22 cellular contexts compared by ENCODE assay signal in genomic region chr2:147345246-147345645, GRCh38.
DNase-seq lines count a peak whose midpoint lies in the region; ATAC-seq, FAIRE-seq and TF ChIP-seq lines count a peak whose summit lies in the region.
"Had no signal": no experiment of that assay in that cellular context is flagged by ENCODE, and none has a peak within 500 bp of the region (broad histone marks: within the 10 kb centered on the region; RNA-seq: fewer than 3 reads in every experiment).

No MANE protein-coding gene starts in this region.

- 60 to 77% methylated on average over 1 of the region's 1 CpG for WGBS in GM23248 (ENCODE audit: low coverage in 1 of 2, low lambda C conversion rate in 2 of 2, missing lambda C conversion rate in 2 of 2), 2 experiments
- 90 to 98% methylated on average over 1 of the region's 1 CpG for WGBS in testis, 2 donors

- no peak overlapping the region for H3K4me2 ChIP-seq in GM23248 (ENCODE audit: unreplicated experiment)

- H3K27me3 ChIP-seq in GM23248 (replicated peaks; ENCODE audit: insufficient read depth) (no peaks in the 10 kb centered on the region; the same call in 1 of the 2 replicates), MG63 (no peaks in the 10 kb centered on the region), testis (no peaks in the 10 kb centered on the region)
- H3K27me3 ChIP-seq: ovary had no signal

- no peaks in the 10 kb centered on the region for H3K9me3 ChIP-seq in GM23248 (ENCODE audit: low read depth)
- peaks cover 7% of the 10 kb centered on the region; the same call in 1 of the 2 replicates for H3K9me3 ChIP-seq in MG63
- H3K9me3 ChIP-seq in mucosa of descending colon = peaks cover 8% of the 10 kb centered on the region
- no peaks in the 10 kb centered on the region for H3K9me3 ChIP-seq in testis
- H3K9me3 ChIP-seq: ovary had no signal

- in situ Hi-C loops in GM23248 (cut with MboI) = loop anchor here (25.0 kb wide), 1 partner anchor 433 kb away; no protein-coding TSS in a partner anchor

- no peak for TF ChIP-seq CTCF in mucosa of descending colon (IDR thresholded peaks at IDR 0.05)
- TF ChIP-seq CTCF in D721Med (IDR thresholded peaks at IDR 0.05; ENCODE audit: insufficient read depth, missing control alignments) = no peak
- TF ChIP-seq CTCF in testis (IDR thresholded peaks at IDR 0.05) = no peak

- no peak overlapping the region for H3K9ac ChIP-seq in GM23248

- no peak for TF ChIP-seq POLR2A in testis (IDR thresholded peaks at IDR 0.05)

- H2AFZ ChIP-seq in GM23248 = no peak overlapping the region

- DNase-seq in GM23248 = peak; percentile 58
- DNase-seq in MG63 = peak; percentile 44
- peak; percentile 12 for DNase-seq in epithelial cell of prostate (ENCODE audit: low read depth, low spot score)
- peak in 1 of 3 donors; percentile 9 for DNase-seq in mucosa of descending colon
- DNase-seq in D721Med (ENCODE audit: insufficient read length, low spot score) = no peak
- no peak for DNase-seq in testis
- DNase-seq: activated CD4-positive, alpha-beta T cell treated with anti-CD3 and anti-CD28 coated beads for 1 hour; COR-L47; hippocampal formation; natural killer cell; NCI-H187; NCI-H82; ovary; stimulated activated CD4-positive, alpha-beta T cell treated with anti-CD3 and anti-CD28 coated beads, Interleukin-1b, Interleukin-23, amount 100 ng/mL, for 48 hours; stimulated activated naive CD8-positive, alpha-beta T cell treated with anti-CD3 and anti-CD28 coated beads, Interleukin-15, Interleukin-2, amounts not matched to agents 100 U/mL and 50 U/mL, for 24 hours; T-helper 9 cell had no signal

- intact Hi-C loops in mucosa of descending colon (cut with DNase I, micrococcal nuclease) = no loop called here
- intact Hi-C loops in testis (cut with DNase I; ENCODE audit: low total_unique reads) = no loop called here

- H3K9me2 ChIP-seq in GM23248 (ENCODE audit: insufficient read depth) = no peaks in the 10 kb centered on the region

- no peak for FAIRE-seq in D721Med (lab: Jason Lieb, UNC)
- FAIRE-seq: G401.6, GM19239 had no signal

- H3K36me3 ChIP-seq in GM23248 (ENCODE audit: low read depth) (no peaks in the 10 kb centered on the region), MG63 (no peaks in the 10 kb centered on the region), mucosa of descending colon (ENCODE audit: low read depth) (no peaks in the 10 kb centered on the region), testis (ENCODE audit: low read depth, missing control alignments) (no peaks in the 10 kb centered on the region)
- H3K36me3 ChIP-seq: ovary had no signal

- no peaks in the 10 kb centered on the region for H3K4me1 ChIP-seq in GM23248 (ENCODE audit: insufficient read depth)
- H3K4me1 ChIP-seq in mucosa of descending colon (ENCODE audit: low read depth) = no peaks in the 10 kb centered on the region
- H3K4me1 ChIP-seq in testis = no peaks in the 10 kb centered on the region

- H3K79me2 ChIP-seq in GM23248 (ENCODE audit: insufficient read depth) = no peaks in the 10 kb centered on the region

- H4K20me1 ChIP-seq in GM23248 (ENCODE audit: insufficient read depth) = no peaks in the 10 kb centered on the region; the same call in 1 of the 2 replicates

- H3K4me3 ChIP-seq in GM23248 (no peak overlapping the region), MG63 (no peak overlapping the region), mucosa of descending colon (no peak overlapping the region), testis (no peak overlapping the region)
- H3K4me3 ChIP-seq: ovary had no signal

- H3F3A ChIP-seq in GM23248 (ENCODE audit: insufficient read depth) = 0 out of 2 replicates have a peak, but pooled peaks cover 4% of the 10 kb centered on the region

- peak; percentile 97 for ATAC-seq in mucosa of descending colon
- ATAC-seq in GM18907 (IDR thresholded peaks at IDR 0.05; ENCODE audit: unreplicated experiment) = no peak
- no peak for ATAC-seq in HG03097 (IDR thresholded peaks at IDR 0.05; ENCODE audit: low FRiP score, unreplicated experiment)
- ATAC-seq: activated T-helper 17 cell treated with anti-CD3 and anti-CD28 coated beads, Interleukin-2, amount 50 U/mL, for 72 hours; natural killer cell; sciatic nerve; stimulated activated naive CD8-positive, alpha-beta T cell treated with anti-CD3 and anti-CD28 coated beads, Interleukin-15, Interleukin-2, amounts not matched to agents 100 U/mL and 50 U/mL, for 24 hours had no signal

- H3K27ac ChIP-seq in GM23248 (no peak overlapping the region), epithelial cell of prostate (no peak overlapping the region), testis (no peak overlapping the region)
- H3K27ac ChIP-seq: ovary had no signal

Comparison
In these comparisons a context has a peak if more than half of its experiments do, and no peak if none do; other contexts are left out.
1. DNase-seq: peak in GM23248 (single experiment), MG63 (single experiment) and epithelial cell of prostate (single experiment); none in D721Med (single experiment) and testis (single experiment).